Comparison of ENCODE assay signal across 9 cellular contexts in the genomic region with DNA sequence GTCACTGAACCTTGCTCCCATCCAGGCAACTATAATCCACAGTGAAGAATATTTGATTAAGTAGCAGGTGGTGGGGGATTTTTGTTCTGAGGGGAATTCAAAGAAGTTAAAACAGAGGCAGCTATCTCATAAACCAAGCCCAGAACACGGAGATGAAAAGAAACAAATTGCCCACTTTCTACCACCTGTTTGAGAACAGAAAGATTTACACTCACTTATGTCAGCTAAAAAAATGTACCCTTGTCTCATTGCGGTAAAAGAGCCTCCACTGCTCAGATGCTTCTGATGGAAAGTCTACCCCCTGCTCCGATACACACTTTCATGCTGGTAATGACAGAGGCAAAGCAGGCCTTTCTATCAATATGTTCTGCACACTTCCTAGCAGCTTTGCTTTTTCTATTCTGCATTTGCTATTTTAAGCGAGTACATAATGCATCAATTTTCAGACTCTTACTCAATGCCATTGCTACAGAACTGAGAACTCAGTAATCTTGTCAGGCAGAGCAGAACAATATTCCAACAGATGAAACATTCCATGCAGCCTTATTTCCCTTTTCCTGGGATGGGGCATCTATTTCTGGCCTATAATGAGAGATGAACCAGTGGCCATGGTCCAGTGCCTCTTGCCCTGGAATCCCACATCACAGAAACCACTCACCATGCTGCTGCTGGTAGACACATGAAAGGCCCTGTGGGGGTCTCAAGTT. TPM values are rescaled to one million over a fixed set of nuclear protein-coding genes. Genes with fewer than 3 reads are reported as not detected.
DNase-seq lines count a peak whose midpoint lies in the region; ATAC-seq and TF ChIP-seq lines count a peak whose summit lies in the region.
"Had no signal": no experiment of that assay in that cellular context is flagged by ENCODE, and none has a peak within 500 bp of the region (broad histone marks: within the 10 kb centered on the region; RNA-seq: fewer than 3 reads in every experiment).

No MANE protein-coding gene starts in this region.

- peaks cover 80% of the 10 kb centered on the region for H3K4me1 Mint-ChIP-seq in CD8-positive, alpha-beta T cell (ENCODE audit: low read depth)

- H3K27me3 ChIP-seq in CD8-positive, alpha-beta T cell (ENCODE audit: insufficient read depth, low read length) = no peaks in the 10 kb centered on the region

- no peaks in the 10 kb centered on the region for H3K36me3 Mint-ChIP-seq in CD8-positive, alpha-beta T cell

- H3K27me3 Mint-ChIP-seq in CD8-positive, alpha-beta T cell (ENCODE audit: low read depth) = no peaks in the 10 kb centered on the region

- H3K27ac Mint-ChIP-seq in CD8-positive, alpha-beta T cell = peak overlapping the region; percentile 87

- intact Hi-C loops in CD8-positive, alpha-beta T cell (cut with DNase I, micrococcal nuclease) = loop anchor here in 1 of 2 experiments (2.0 kb wide), 1 partner anchor 13 kb away; no protein-coding TSS in a partner anchor

- peak overlapping the region; percentile 49 for H3K4me3 Mint-ChIP-seq in CD8-positive, alpha-beta T cell

- peaks cover 75% of the 10 kb centered on the region for H3K4me1 ChIP-seq in CD8-positive, alpha-beta T cell (ENCODE audit: insufficient read depth, low read length)

- peak; percentile 50 for ATAC-seq in CD8-positive, alpha-beta T cell
- ATAC-seq in GM18520 (IDR thresholded peaks at IDR 0.05; ENCODE audit: unreplicated experiment) (peak; percentile 35), HG03378 (IDR thresholded peaks at IDR 0.05; ENCODE audit: unreplicated experiment) (peak; percentile 41), GM21423 (IDR thresholded peaks at IDR 0.05; ENCODE audit: unreplicated experiment) (no peak)

- H3K27ac ChIP-seq in CD8-positive, alpha-beta T cell (ENCODE audit: low read depth, low read length) = peak overlapping the region; percentile 18

- no peak for TF ChIP-seq CTCF in CD8-positive, alpha-beta T cell (IDR thresholded peaks at IDR 0.05)

- no peaks in the 10 kb centered on the region for H3K36me3 ChIP-seq in CD8-positive, alpha-beta T cell (ENCODE audit: insufficient read depth, low read length)

- no peak overlapping the region for H3K4me3 ChIP-seq in CD8-positive, alpha-beta T cell (ENCODE audit: low read depth, low read length)

- CTCF ChIA-PET in CD8-positive, alpha-beta T cell (lab: Charles Lee) = interaction anchor here (0.7 to 2.6 kb wide), 3 partner anchors 32 to 52 kb away, joined by 3 to 15 read pairs (median 4); no protein-coding TSS in a partner anchor

- H3K9me3 Mint-ChIP-seq in CD8-positive, alpha-beta T cell = no peaks in the 10 kb centered on the region

- POLR2A ChIA-PET in CD8-positive, alpha-beta T cell (lab: Charles Lee) = interaction anchor here (0.7 to 2.7 kb wide), 3 partner anchors 20 to 28 kb away, joined by 3 to 7 read pairs (median 7); a partner anchor contains a TSS

- H3K9me3 ChIP-seq in CD8-positive, alpha-beta T cell (ENCODE audit: low read length) = no peaks in the 10 kb centered on the region

- DNase-seq in CD8-positive, alpha-beta T cell = peak in 1 of 7 experiments; percentile 51
- DNase-seq in kidney glomerular epithelial cell (lab: John Stamatoyannopoulos, UW) = peak; percentile 25
- DNase-seq in cerebellar nuclear complex (lab: John Stamatoyannopoulos, UW) = no peak
- DNase-seq in activated gamma-delta T cell treated with Interleukin-2 at 50 U/mL for 16 hours = no peak
- DNase-seq in SIG-M5 (lab: John Stamatoyannopoulos, UW) = no peak
- DNase-seq: effector CD8-positive, alpha-beta T cell had no signal

RNA-seq across cellular contexts. Expression of a gene that starts 29.0 kb away (rescaled TPM):
- 1 to 10 TPM; 5.6 to 5.9 TPM for total RNA-seq in CD8-positive, alpha-beta T cell
